ENCODE assay signal across 10 cellular contexts in genomic region chr9:131419716-131420115, GRCh38. TPM values are rescaled to one million over a fixed set of nuclear protein-coding genes. Genes with fewer than 3 reads are reported as not detected.
DNase-seq lines count a peak whose midpoint lies in the region; ATAC-seq, FAIRE-seq and TF ChIP-seq lines count a peak whose summit lies in the region.
"Had no signal": no experiment of that assay in that cellular context is flagged by ENCODE, and none has a peak within 500 bp of the region (broad histone marks: within the 10 kb centered on the region; RNA-seq: fewer than 3 reads in every experiment).

No MANE protein-coding gene starts in this region.

- no peak overlapping the region for H2AFZ ChIP-seq in neural cell (ENCODE audit: low read depth, low read length)

- intact Hi-C loops in CD14-positive monocyte (cut with micrococcal nuclease) = no loop called here

- H3K27ac ChIP-seq in neural cell (ENCODE audit: low read length) = peak overlapping the region; percentile 43
- no peak overlapping the region for H3K27ac ChIP-seq in small intestine (ENCODE audit: low read depth in 1 of 2, low read length in 1 of 2)
- H3K27ac ChIP-seq: lower lobe of right lung had no signal

- WGBS in small intestine, 3 donors = 67 to 80% (median 77%) methylated on average over 12 of the region's 12 CpGs

- peaks cover 46% of the 10 kb centered on the region for H3K4me1 Mint-ChIP-seq in CD14-positive monocyte
- H3K4me1 Mint-ChIP-seq in HFFc6 (ENCODE audit: low read depth) = peaks cover 80% of the 10 kb centered on the region
- peaks cover 83% of the 10 kb centered on the region for H3K4me1 Mint-ChIP-seq in central memory CD8-positive, alpha-beta T cell

- no peaks in the 10 kb centered on the region for H3K27me3 ChIP-seq in neural cell (ENCODE audit: insufficient read depth, low read depth, low read length)
- H3K27me3 ChIP-seq in small intestine (ENCODE audit: control insufficient read depth in 2 of 2, insufficient read depth in 2 of 2, low read length in 2 of 2) = no peaks in the 10 kb centered on the region

- H3K36me3 ChIP-seq in neural cell (ENCODE audit: insufficient read depth, low read length) (no peaks in the 10 kb centered on the region), small intestine (ENCODE audit: control insufficient read depth in 2 of 2, insufficient read depth in 2 of 2, low read length in 2 of 2) (peaks cover 0 to 2% of the 10 kb centered on the region in 2 donors)

- no peak for TF ChIP-seq RAD21 in neural cell (conservative IDR thresholded peaks at IDR 0.05)

- no peak overlapping the region for H3K4me3 Mint-ChIP-seq in CD14-positive monocyte
- H3K4me3 Mint-ChIP-seq in HFFc6 = no peak overlapping the region
- H3K4me3 Mint-ChIP-seq in central memory CD8-positive, alpha-beta T cell = peak overlapping the region; percentile 48

- H3K4me1 ChIP-seq in small intestine (ENCODE audit: control insufficient read depth in 2 of 2, insufficient read depth in 1 of 2, low read depth in 1 of 2, low read length in 1 of 2) = peaks cover 5 to 44% of the 10 kb centered on the region in 2 donors

- peaks cover 20 to 24% of the 10 kb centered on the region in 2 donors for H3K36me3 Mint-ChIP-seq in CD14-positive monocyte
- H3K36me3 Mint-ChIP-seq in HFFc6 (ENCODE audit: low read depth) = no peaks in the 10 kb centered on the region
- H3K36me3 Mint-ChIP-seq in central memory CD8-positive, alpha-beta T cell (ENCODE audit: insufficient read depth) = peaks cover 27% of the 10 kb centered on the region

- H3K27me3 Mint-ChIP-seq in CD14-positive monocyte (ENCODE audit: low read depth in 3 of 3) (no peaks in the 10 kb centered on the region), HFFc6 (ENCODE audit: insufficient read depth) (peaks cover 4% of the 10 kb centered on the region; the same call in 1 of the 2 replicates)
- no peaks in the 10 kb centered on the region for H3K27me3 Mint-ChIP-seq in central memory CD8-positive, alpha-beta T cell

- no peak for ATAC-seq in central memory CD8-positive, alpha-beta T cell (replicated peaks; ENCODE audit: extremely low read depth, poor library complexity, severe bottlenecking)
- no peak for ATAC-seq in GM21528 (IDR thresholded peaks at IDR 0.05; ENCODE audit: low FRiP score, unreplicated experiment)
- ATAC-seq: lower lobe of right lung had no signal

- no peak overlapping the region for H3K9ac ChIP-seq in neural cell (ENCODE audit: low read length)

- TF ChIP-seq CTCF in CD14-positive monocyte (IDR thresholded peaks at IDR 0.05) (no peak), HFFc6 (IDR thresholded peaks at IDR 0.05) (no peak), neural cell (IDR thresholded peaks at IDR 0.05; ENCODE audit: poor library complexity, severe bottlenecking) (no peak)

- TF ChIP-seq EP300 in neural cell (conservative IDR thresholded peaks at IDR 0.05; ENCODE audit: poor library complexity, severe bottlenecking) = no peak

- DNase-seq in CD14-positive monocyte (ENCODE audit: low spot score) = no peak
- DNase-seq in HFFc6 = no peak
- no peak for DNase-seq in central memory CD8-positive, alpha-beta T cell (ENCODE audit: low spot score in 2 of 2)
- no peak for DNase-seq in activated gamma-delta T cell treated with Interleukin-2 at 50 U/mL for 16 hours
- DNase-seq in small intestine = no peak
- DNase-seq in NCI-H526 treated with DMSO at 0.1 percent for 48 hours (lab: John Stamatoyannopoulos, UW) = no peak
- DNase-seq: NCI-H2107 had no signal

- H3K4me2 ChIP-seq in neural cell (ENCODE audit: low read length) = no peak overlapping the region

- H4K20me1 ChIP-seq in neural cell (ENCODE audit: insufficient read depth) = peaks cover 41% of the 10 kb centered on the region

- H3K27ac Mint-ChIP-seq in CD14-positive monocyte (peak overlapping the region in 4 of 7 donors; percentile 9 to 38 (median 31)), HFFc6 (peak overlapping the region; percentile 86)
- H3K27ac Mint-ChIP-seq in central memory CD8-positive, alpha-beta T cell (ENCODE audit: low read depth) = peak overlapping the region; percentile 95

- FAIRE-seq in small intestine (lab: Jason Lieb, UNC) = no peak

- no peaks in the 10 kb centered on the region for H3F3A ChIP-seq in neural cell (ENCODE audit: insufficient read depth, low read length, poor library complexity, severe bottlenecking)

- H3K9me3 Mint-ChIP-seq in CD14-positive monocyte (no peaks in the 10 kb centered on the region), HFFc6 (no peaks in the 10 kb centered on the region)
- H3K9me3 Mint-ChIP-seq in central memory CD8-positive, alpha-beta T cell = no peaks in the 10 kb centered on the region

- H3K4me3 ChIP-seq in neural cell (ENCODE audit: low read length) (no peak overlapping the region), small intestine (ENCODE audit: low read depth in 1 of 2, low read length in 2 of 2) (no peak overlapping the region)
- H3K4me3 ChIP-seq: lower lobe of right lung had no signal

- H3K79me2 ChIP-seq in neural cell (replicated peaks; ENCODE audit: insufficient read depth, low read length) = peaks cover 100% of the 10 kb centered on the region

- H3K9me2 ChIP-seq in neural cell (ENCODE audit: insufficient read depth, low read length) = no peaks in the 10 kb centered on the region

- no peaks in the 10 kb centered on the region for H3K9me3 ChIP-seq in neural cell (ENCODE audit: low read length)
- no peaks in the 10 kb centered on the region for H3K9me3 ChIP-seq in small intestine (ENCODE audit: control insufficient read depth, low read depth)
- H3K9me3 ChIP-seq: lower lobe of right lung had no signal

TF ChIP-seq in neural cell, 6 proteins besides CTCF, POLR2A, EP300 and RAD21:
- TF ChIP-seq REST (IDR thresholded peaks at IDR 0.05; ENCODE audit: borderline replicate concordance) (no peak), SMC3 (conservative IDR thresholded peaks at IDR 0.05; ENCODE audit: poor library complexity) (no peak), MXI1 (conservative IDR thresholded peaks at IDR 0.05; ENCODE audit: poor library complexity, severe bottlenecking) (no peak), EZH2 (IDR thresholded peaks at IDR 0.05; ENCODE audit: borderline replicate concordance, insufficient read depth, low read length, poor library complexity, severe bottlenecking) (no peak), TAF1 (IDR thresholded peaks at IDR 0.05; ENCODE audit: low read depth) (no peak), POLR2AphosphoS5 (IDR thresholded peaks at IDR 0.05) (no peak)

RNA-seq across cellular contexts. Expression of gene PRRC2B, which starts 25.8 kb away (rescaled TPM):
- polyA plus RNA-seq in CD14-positive monocyte (1 to 10 TPM; 2.8 to 8.6 TPM), neural cell (89.5 and 108 TPM in 2 replicates), small intestine (10 to 100 TPM; 18.9 to 61.5 (median 19.9) TPM)
- total RNA-seq in HFFc6 (2021; fragmentation: NEBNext Ultra II Directional; extraction: Animal tissue kit (Norgen Biotek cat#: 25700)) = 100 to 1,000 TPM; 130 to 173 (median 145) TPM
- 272 and 284 TPM in 2 replicates for polyA minus RNA-seq in neural cell

Comparison
In these comparisons a context has a peak if more than half of its experiments do, and no peak if none do; other contexts are left out.
1. H3K27ac Mint-ChIP-seq: peak in every context shown above with its lines; median percentile 95 in central memory CD8-positive, alpha-beta T cell; 86 in HFFc6; 31 in CD14-positive monocyte.